24 cellular contexts compared by ENCODE assay signal in the genomic region with DNA sequence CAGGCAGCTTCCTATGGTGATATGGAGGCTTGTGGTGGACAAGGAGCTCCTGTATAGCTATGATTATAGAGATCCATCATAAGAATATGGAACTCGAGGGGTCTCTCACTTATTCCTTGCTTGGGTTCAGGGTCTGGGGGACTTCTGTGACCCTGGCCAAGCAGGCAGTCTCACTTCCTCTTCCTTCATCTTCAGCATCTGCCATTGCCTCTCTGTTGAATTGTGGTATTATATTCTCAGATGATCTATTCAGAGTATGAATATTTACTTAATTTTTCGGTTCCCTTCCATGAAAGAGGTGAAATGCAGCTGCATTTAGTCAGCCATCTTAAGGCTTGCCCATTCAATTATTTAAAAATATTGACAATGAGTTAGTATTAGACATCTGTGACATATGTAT.
"Had no signal": no experiment of that assay in that cellular context is flagged by ENCODE, and none has a peak within 500 bp of the region (broad histone marks: within the 10 kb centered on the region; RNA-seq: fewer than 3 reads in every experiment).

No MANE protein-coding gene starts in this region.

- H2AFZ ChIP-seq: neural progenitor cell, parathyroid adenoma had no signal

- H3K36me3 ChIP-seq: neural progenitor cell, ovary, right lobe of liver, sigmoid colon, stomach, thoracic aorta, thyroid gland, tibial nerve, upper lobe of left lung, vagina had no signal

- DNase-seq: occipital lobe; ovary; posterior cingulate gyrus; psoas muscle; right cardiac atrium; right lobe of liver; sigmoid colon; small intestine; stimulated activated CD4-positive, alpha-beta T cell treated with anti-CD3 and anti-CD28 coated beads, Interleukin-15, amount 100 ng/mL, for 24 hours; stimulated activated CD4-positive, alpha-beta T cell treated with anti-CD3 and anti-CD28 coated beads, Interleukin-2, amount 100 ng/mL, for 24 hours; stimulated activated CD4-positive, alpha-beta T cell treated with anti-CD3 and anti-CD28 coated beads, Interleukin-2, amount 100 ng/mL, for 48 hours; stimulated activated CD4-positive, alpha-beta T cell treated with anti-CD3 and anti-CD28 coated beads, Interleukin-4, amount 100 ng/mL, for 24 hours; stimulated activated naive B cell treated with anti-CD40 and anti-IgM and Interleukin-4, amounts not matched to agents 10 μg/mL and 1 μg/mL and 100 μg/mL, for 72 hours; stimulated activated naive CD4-positive, alpha-beta T cell treated with Interleukin-2 at 50 U/mL for 16 hours; stomach; thyroid gland; trophoblast cell; upper lobe of left lung had no signal

- H3K9me3 ChIP-seq: ovary, right lobe of liver, sigmoid colon, thoracic aorta, thyroid gland, tibial nerve, vagina had no signal

- H3K9ac ChIP-seq: neural progenitor cell, parathyroid adenoma had no signal

- H3K4me3 ChIP-seq: neural progenitor cell, ovary, psoas muscle, right lobe of liver, sigmoid colon, stomach, thoracic aorta, thyroid gland, tibial nerve, upper lobe of left lung, vagina had no signal

- H3K27ac ChIP-seq: neural progenitor cell, ovary, parathyroid adenoma, psoas muscle, right lobe of liver, sigmoid colon, stomach, thoracic aorta, thyroid gland, tibial nerve, upper lobe of left lung, vagina had no signal

- H3K79me2 ChIP-seq: parathyroid adenoma had no signal

- H3K4me2 ChIP-seq: neural progenitor cell had no signal

- H3K27me3 ChIP-seq: neural progenitor cell, ovary, sigmoid colon, thyroid gland, tibial nerve, upper lobe of left lung, vagina had no signal

- ATAC-seq: psoas muscle; right cardiac atrium; right lobe of liver; stimulated activated effector memory CD8-positive, alpha-beta T cell treated with anti-CD3 and anti-CD28 coated beads, Interleukin-12 subunit alpha, Interleukin-12 subunit beta, amount 100 ng/mL, for 72 hours; stimulated activated naive B cell treated with anti-CD40 and anti-IgM and Interleukin-4, amounts not matched to agents 10 μg/mL and 1 μg/mL and 100 μg/mL, for 72 hours had no signal

- H3K4me1 ChIP-seq: neural progenitor cell, parathyroid adenoma, psoas muscle, right lobe of liver, sigmoid colon, stomach, thyroid gland, tibial nerve, upper lobe of left lung, vagina had no signal
